Comparison of ENCODE assay signal across 2 cellular contexts in genomic region chr6:161188547-161189465, GRCh38.
TF ChIP-seq lines count a peak whose summit lies in the region.

No MANE protein-coding gene starts in this region.

TF ChIP-seq in HepG2, 621 proteins besides CTCF, POLR2A, EP300 and RAD21 (continued from another document):
- TF ChIP-seq RFX1 (IDR thresholded peaks at IDR 0.05): peak; percentile 11; the same call in 1 of the 2 replicates
- TF ChIP-seq, protein P1, sequence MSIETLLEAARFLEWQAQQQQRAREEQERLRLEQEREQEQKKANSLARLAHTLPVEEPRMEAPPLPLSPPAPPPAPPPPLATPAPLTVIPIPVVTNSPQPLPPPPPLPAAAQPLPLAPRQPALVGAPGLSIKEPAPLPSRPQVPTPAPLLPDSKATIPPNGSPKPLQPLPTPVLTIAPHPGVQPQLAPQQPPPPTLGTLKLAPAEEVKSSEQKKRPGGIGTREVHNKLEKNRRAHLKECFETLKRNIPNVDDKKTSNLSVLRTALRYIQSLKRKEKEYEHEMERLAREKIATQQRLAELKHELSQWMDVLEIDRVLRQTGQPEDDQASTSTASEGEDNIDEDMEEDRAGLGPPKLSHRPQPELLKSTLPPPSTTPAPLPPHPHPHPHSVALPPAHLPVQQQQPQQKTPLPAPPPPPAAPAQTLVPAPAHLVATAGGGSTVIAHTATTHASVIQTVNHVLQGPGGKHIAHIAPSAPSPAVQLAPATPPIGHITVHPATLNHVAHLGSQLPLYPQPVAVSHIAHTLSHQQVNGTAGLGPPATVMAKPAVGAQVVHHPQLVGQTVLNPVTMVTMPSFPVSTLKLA (IDR thresholded peaks at IDR 0.05): peak; percentile 94
- TF ChIP-seq ZNF747 (CRISPR knock-in tag; IDR thresholded peaks at IDR 0.05; ENCODE audit: borderline replicate concordance): no peak
- TF ChIP-seq, protein P2, sequence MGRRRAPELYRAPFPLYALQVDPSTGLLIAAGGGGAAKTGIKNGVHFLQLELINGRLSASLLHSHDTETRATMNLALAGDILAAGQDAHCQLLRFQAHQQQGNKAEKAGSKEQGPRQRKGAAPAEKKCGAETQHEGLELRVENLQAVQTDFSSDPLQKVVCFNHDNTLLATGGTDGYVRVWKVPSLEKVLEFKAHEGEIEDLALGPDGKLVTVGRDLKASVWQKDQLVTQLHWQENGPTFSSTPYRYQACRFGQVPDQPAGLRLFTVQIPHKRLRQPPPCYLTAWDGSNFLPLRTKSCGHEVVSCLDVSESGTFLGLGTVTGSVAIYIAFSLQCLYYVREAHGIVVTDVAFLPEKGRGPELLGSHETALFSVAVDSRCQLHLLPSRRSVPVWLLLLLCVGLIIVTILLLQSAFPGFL (CRISPR knock-in tag; IDR thresholded peaks at IDR 0.05): no peak
- TF ChIP-seq HOXD1 (CRISPR knock-in tag; IDR thresholded peaks at IDR 0.05): no peak
- TF ChIP-seq ZNF703 (CRISPR knock-in tag; IDR thresholded peaks at IDR 0.05; ENCODE audit: borderline replicate concordance): no peak
- no peak for TF ChIP-seq ETS1 (CRISPR knock-in tag; IDR thresholded peaks at IDR 0.05)
- TF ChIP-seq ZNF569 (CRISPR knock-in tag; IDR thresholded peaks at IDR 0.05; ENCODE audit: borderline replicate concordance): no peak
- TF ChIP-seq WIZ (CRISPR knock-in tag; IDR thresholded peaks at IDR 0.05): no peak
- no peak for TF ChIP-seq SNAPC2 (CRISPR knock-in tag; IDR thresholded peaks at IDR 0.05)
- no peak for TF ChIP-seq MAFG (CRISPR knock-in tag; IDR thresholded peaks at IDR 0.05)
- no peak for TF ChIP-seq PPARG (CRISPR knock-in tag; conservative IDR thresholded peaks at IDR 0.05)
- TF ChIP-seq, protein P3, sequence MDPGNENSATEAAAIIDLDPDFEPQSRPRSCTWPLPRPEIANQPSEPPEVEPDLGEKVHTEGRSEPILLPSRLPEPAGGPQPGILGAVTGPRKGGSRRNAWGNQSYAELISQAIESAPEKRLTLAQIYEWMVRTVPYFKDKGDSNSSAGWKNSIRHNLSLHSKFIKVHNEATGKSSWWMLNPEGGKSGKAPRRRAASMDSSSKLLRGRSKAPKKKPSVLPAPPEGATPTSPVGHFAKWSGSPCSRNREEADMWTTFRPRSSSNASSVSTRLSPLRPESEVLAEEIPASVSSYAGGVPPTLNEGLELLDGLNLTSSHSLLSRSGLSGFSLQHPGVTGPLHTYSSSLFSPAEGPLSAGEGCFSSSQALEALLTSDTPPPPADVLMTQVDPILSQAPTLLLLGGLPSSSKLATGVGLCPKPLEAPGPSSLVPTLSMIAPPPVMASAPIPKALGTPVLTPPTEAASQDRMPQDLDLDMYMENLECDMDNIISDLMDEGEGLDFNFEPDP (CRISPR knock-in tag; conservative IDR thresholded peaks at IDR 0.05): no peak
- TF ChIP-seq ARNT (IDR thresholded peaks at IDR 0.05): no peak
- TF ChIP-seq, protein P4, sequence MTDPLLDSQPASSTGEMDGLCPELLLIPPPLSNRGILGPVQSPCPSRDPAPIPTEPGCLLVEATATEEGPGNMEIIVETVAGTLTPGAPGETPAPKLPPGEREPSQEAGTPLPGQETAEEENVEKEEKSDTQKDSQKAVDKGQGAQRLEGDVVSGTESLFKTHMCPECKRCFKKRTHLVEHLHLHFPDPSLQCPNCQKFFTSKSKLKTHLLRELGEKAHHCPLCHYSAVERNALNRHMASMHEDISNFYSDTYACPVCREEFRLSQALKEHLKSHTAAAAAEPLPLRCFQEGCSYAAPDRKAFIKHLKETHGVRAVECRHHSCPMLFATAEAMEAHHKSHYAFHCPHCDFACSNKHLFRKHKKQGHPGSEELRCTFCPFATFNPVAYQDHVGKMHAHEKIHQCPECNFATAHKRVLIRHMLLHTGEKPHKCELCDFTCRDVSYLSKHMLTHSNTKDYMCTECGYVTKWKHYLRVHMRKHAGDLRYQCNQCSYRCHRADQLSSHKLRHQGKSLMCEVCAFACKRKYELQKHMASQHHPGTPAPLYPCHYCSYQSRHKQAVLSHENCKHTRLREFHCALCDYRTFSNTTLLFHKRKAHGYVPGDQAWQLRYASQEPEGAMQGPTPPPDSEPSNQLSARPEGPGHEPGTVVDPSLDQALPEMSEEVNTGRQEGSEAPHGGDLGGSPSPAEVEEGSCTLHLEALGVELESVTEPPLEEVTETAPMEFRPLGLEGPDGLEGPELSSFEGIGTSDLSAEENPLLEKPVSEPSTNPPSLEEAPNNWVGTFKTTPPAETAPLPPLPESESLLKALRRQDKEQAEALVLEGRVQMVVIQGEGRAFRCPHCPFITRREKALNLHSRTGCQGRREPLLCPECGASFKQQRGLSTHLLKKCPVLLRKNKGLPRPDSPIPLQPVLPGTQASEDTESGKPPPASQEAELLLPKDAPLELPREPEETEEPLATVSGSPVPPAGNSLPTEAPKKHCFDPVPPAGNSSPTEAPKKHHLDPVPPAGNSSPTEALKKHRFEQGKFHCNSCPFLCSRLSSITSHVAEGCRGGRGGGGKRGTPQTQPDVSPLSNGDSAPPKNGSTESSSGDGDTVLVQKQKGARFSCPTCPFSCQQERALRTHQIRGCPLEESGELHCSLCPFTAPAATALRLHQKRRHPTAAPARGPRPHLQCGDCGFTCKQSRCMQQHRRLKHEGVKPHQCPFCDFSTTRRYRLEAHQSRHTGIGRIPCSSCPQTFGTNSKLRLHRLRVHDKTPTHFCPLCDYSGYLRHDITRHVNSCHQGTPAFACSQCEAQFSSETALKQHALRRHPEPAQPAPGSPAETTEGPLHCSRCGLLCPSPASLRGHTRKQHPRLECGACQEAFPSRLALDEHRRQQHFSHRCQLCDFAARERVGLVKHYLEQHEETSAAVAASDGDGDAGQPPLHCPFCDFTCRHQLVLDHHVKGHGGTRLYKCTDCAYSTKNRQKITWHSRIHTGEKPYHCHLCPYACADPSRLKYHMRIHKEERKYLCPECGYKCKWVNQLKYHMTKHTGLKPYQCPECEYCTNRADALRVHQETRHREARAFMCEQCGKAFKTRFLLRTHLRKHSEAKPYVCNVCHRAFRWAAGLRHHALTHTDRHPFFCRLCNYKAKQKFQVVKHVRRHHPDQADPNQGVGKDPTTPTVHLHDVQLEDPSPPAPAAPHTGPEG (CRISPR knock-in tag; IDR thresholded peaks at IDR 0.05): no peak
- TF ChIP-seq MXI1 (IDR thresholded peaks at IDR 0.05; ENCODE audit: borderline replicate concordance, low read depth, low read length): no peak

TF ChIP-seq in K562, 482 proteins besides CTCF, POLR2A, EP300 and RAD21 (continued from another document):
- TF ChIP-seq SRSF3 (IDR thresholded peaks at IDR 0.05; ENCODE audit: insufficient read depth, low read length): no peak
- TF ChIP-seq ZSCAN32 (CRISPR knock-in tag; IDR thresholded peaks at IDR 0.05): no peak
- TF ChIP-seq JUN (IDR thresholded peaks at IDR 0.05; ENCODE audit: borderline replicate concordance, low read depth, low read length): no peak
- TF ChIP-seq JUN (CRISPR knock-in tag; IDR thresholded peaks at IDR 0.05; ENCODE audit: borderline replicate concordance): no peak
- no peak for TF ChIP-seq GTF2B (IDR thresholded peaks at IDR 0.05; ENCODE audit: extremely low read depth, insufficient read length)
- TF ChIP-seq RBM39 (optimal IDR thresholded peaks at IDR 0.05; ENCODE audit: low read depth, low read length): no peak
- TF ChIP-seq SETDB1 (IDR thresholded peaks at IDR 0.05; ENCODE audit: low read length): no peak
- TF ChIP-seq ASH1L (IDR thresholded peaks at IDR 0.05; ENCODE audit: borderline replicate concordance, low read depth, partially characterized antibody): no peak
- TF ChIP-seq NFXL1 (CRISPR knock-in tag; IDR thresholded peaks at IDR 0.05): no peak
- no peak for TF ChIP-seq SMC3 (conservative IDR thresholded peaks at IDR 0.05; ENCODE audit: insufficient read depth, low read depth, low read length)
- TF ChIP-seq RFX1 (IDR thresholded peaks at IDR 0.05): peak; percentile 65; the same call in 1 of the 2 replicates
- TF ChIP-seq ETV1 (tag; conservative IDR thresholded peaks at IDR 0.05; ENCODE audit: low read depth): no peak
- TF ChIP-seq, protein P5, sequence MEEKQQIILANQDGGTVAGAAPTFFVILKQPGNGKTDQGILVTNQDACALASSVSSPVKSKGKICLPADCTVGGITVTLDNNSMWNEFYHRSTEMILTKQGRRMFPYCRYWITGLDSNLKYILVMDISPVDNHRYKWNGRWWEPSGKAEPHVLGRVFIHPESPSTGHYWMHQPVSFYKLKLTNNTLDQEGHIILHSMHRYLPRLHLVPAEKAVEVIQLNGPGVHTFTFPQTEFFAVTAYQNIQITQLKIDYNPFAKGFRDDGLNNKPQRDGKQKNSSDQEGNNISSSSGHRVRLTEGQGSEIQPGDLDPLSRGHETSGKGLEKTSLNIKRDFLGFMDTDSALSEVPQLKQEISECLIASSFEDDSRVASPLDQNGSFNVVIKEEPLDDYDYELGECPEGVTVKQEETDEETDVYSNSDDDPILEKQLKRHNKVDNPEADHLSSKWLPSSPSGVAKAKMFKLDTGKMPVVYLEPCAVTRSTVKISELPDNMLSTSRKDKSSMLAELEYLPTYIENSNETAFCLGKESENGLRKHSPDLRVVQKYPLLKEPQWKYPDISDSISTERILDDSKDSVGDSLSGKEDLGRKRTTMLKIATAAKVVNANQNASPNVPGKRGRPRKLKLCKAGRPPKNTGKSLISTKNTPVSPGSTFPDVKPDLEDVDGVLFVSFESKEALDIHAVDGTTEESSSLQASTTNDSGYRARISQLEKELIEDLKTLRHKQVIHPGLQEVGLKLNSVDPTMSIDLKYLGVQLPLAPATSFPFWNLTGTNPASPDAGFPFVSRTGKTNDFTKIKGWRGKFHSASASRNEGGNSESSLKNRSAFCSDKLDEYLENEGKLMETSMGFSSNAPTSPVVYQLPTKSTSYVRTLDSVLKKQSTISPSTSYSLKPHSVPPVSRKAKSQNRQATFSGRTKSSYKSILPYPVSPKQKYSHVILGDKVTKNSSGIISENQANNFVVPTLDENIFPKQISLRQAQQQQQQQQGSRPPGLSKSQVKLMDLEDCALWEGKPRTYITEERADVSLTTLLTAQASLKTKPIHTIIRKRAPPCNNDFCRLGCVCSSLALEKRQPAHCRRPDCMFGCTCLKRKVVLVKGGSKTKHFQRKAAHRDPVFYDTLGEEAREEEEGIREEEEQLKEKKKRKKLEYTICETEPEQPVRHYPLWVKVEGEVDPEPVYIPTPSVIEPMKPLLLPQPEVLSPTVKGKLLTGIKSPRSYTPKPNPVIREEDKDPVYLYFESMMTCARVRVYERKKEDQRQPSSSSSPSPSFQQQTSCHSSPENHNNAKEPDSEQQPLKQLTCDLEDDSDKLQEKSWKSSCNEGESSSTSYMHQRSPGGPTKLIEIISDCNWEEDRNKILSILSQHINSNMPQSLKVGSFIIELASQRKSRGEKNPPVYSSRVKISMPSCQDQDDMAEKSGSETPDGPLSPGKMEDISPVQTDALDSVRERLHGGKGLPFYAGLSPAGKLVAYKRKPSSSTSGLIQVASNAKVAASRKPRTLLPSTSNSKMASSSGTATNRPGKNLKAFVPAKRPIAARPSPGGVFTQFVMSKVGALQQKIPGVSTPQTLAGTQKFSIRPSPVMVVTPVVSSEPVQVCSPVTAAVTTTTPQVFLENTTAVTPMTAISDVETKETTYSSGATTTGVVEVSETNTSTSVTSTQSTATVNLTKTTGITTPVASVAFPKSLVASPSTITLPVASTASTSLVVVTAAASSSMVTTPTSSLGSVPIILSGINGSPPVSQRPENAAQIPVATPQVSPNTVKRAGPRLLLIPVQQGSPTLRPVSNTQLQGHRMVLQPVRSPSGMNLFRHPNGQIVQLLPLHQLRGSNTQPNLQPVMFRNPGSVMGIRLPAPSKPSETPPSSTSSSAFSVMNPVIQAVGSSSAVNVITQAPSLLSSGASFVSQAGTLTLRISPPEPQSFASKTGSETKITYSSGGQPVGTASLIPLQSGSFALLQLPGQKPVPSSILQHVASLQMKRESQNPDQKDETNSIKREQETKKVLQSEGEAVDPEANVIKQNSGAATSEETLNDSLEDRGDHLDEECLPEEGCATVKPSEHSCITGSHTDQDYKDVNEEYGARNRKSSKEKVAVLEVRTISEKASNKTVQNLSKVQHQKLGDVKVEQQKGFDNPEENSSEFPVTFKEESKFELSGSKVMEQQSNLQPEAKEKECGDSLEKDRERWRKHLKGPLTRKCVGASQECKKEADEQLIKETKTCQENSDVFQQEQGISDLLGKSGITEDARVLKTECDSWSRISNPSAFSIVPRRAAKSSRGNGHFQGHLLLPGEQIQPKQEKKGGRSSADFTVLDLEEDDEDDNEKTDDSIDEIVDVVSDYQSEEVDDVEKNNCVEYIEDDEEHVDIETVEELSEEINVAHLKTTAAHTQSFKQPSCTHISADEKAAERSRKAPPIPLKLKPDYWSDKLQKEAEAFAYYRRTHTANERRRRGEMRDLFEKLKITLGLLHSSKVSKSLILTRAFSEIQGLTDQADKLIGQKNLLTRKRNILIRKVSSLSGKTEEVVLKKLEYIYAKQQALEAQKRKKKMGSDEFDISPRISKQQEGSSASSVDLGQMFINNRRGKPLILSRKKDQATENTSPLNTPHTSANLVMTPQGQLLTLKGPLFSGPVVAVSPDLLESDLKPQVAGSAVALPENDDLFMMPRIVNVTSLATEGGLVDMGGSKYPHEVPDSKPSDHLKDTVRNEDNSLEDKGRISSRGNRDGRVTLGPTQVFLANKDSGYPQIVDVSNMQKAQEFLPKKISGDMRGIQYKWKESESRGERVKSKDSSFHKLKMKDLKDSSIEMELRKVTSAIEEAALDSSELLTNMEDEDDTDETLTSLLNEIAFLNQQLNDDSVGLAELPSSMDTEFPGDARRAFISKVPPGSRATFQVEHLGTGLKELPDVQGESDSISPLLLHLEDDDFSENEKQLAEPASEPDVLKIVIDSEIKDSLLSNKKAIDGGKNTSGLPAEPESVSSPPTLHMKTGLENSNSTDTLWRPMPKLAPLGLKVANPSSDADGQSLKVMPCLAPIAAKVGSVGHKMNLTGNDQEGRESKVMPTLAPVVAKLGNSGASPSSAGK (IDR thresholded peaks at IDR 0.05): peak; percentile 67
